In genomic region chr6:26318459-26319404, GRCh38 we compare ENCODE assay signal across 1 cellular context.
TF ChIP-seq lines count a peak whose summit lies in the region.

No MANE protein-coding gene starts in this region.

TF ChIP-seq in K562, 482 proteins besides CTCF, POLR2A, EP300 and RAD21 (continued from another document and continues in another):
- TF ChIP-seq ZNF609 (CRISPR knock-in tag; IDR thresholded peaks at IDR 0.05; ENCODE audit: borderline replicate concordance) (no peak), BCOR (IDR thresholded peaks at IDR 0.05) (peak; percentile 87), U2AF2 (optimal IDR thresholded peaks at IDR 0.05; ENCODE audit: low read depth, low read length) (no peak), ZBTB17 (CRISPR knock-in tag; IDR thresholded peaks at IDR 0.05) (peak; percentile 91), SP1 (CRISPR knock-in tag; IDR thresholded peaks at IDR 0.05) (no peak; the same call in 1 of the 2 replicates), ZNF592 (IDR thresholded peaks at IDR 0.05) (peak; percentile 65; the same call in 1 of the 2 replicates), NR2C1 (IDR thresholded peaks at IDR 0.05) (0 out of 2 replicates have a peak, but pooled peaks have one; percentile 41), NR2C1 (tag; IDR thresholded peaks at IDR 0.05) (peak; percentile 72), BRD4 (IDR thresholded peaks at IDR 0.05) (no peak; the same call in none of the 2 replicates), RREB1 (CRISPR knock-in tag; IDR thresholded peaks at IDR 0.05) (no peak), MEIS2 (IDR thresholded peaks at IDR 0.05; ENCODE audit: partially characterized antibody) (no peak), PPARD (CRISPR knock-in tag; IDR thresholded peaks at IDR 0.05) (no peak), MTA2 (IDR thresholded peaks at IDR 0.05; ENCODE audit: low read depth) (no peak), ZNF347 (CRISPR knock-in tag; IDR thresholded peaks at IDR 0.05; ENCODE audit: low read depth) (no peak), PBX2 (CRISPR knock-in tag; IDR thresholded peaks at IDR 0.05; ENCODE audit: low read depth) (no peak), PBX2 (tag; conservative IDR thresholded peaks at IDR 0.05; ENCODE audit: low read depth) (no peak), CREB1 (IDR thresholded peaks at IDR 0.05) (no peak), CREB1 (CRISPR knock-in tag; IDR thresholded peaks at IDR 0.05) (no peak; the same call in 1 of the 2 replicates), NR3C1 (CRISPR knock-in tag; IDR thresholded peaks at IDR 0.05) (no peak), KDM5B (IDR thresholded peaks at IDR 0.05; ENCODE audit: insufficient replicate concordance, low read depth, low read length) (no peak), MNT (conservative IDR thresholded peaks at IDR 0.05) (peak; percentile 55 to 67; a peak in 3 of 4 replicates), GATAD2A (IDR thresholded peaks at IDR 0.05) (0 out of 2 replicates have a peak, but pooled peaks have one; percentile 59), CREM (IDR thresholded peaks at IDR 0.05; ENCODE audit: low read depth) (peak; percentile 60; the same call in 1 of the 2 replicates), NR2C2 (CRISPR knock-in tag; IDR thresholded peaks at IDR 0.05) (no peak; the same call in 1 of the 2 replicates), NR2C2 (tag; IDR thresholded peaks at IDR 0.05) (no peak; the same call in 1 of the 2 replicates), PCBP2 (IDR thresholded peaks at IDR 0.05; ENCODE audit: low read depth, low read length, poor library complexity, severe bottlenecking) (no peak), ZBTB5 (IDR thresholded peaks at IDR 0.05) (0 out of 2 replicates have a peak, but pooled peaks have one; percentile 12), POLR3G (IDR thresholded peaks at IDR 0.05; ENCODE audit: extremely low read depth, insufficient read length, insufficient replicate concordance) (no peak), NUFIP1 (IDR thresholded peaks at IDR 0.05; ENCODE audit: partially characterized antibody) (no peak)
